In the genomic region with DNA sequence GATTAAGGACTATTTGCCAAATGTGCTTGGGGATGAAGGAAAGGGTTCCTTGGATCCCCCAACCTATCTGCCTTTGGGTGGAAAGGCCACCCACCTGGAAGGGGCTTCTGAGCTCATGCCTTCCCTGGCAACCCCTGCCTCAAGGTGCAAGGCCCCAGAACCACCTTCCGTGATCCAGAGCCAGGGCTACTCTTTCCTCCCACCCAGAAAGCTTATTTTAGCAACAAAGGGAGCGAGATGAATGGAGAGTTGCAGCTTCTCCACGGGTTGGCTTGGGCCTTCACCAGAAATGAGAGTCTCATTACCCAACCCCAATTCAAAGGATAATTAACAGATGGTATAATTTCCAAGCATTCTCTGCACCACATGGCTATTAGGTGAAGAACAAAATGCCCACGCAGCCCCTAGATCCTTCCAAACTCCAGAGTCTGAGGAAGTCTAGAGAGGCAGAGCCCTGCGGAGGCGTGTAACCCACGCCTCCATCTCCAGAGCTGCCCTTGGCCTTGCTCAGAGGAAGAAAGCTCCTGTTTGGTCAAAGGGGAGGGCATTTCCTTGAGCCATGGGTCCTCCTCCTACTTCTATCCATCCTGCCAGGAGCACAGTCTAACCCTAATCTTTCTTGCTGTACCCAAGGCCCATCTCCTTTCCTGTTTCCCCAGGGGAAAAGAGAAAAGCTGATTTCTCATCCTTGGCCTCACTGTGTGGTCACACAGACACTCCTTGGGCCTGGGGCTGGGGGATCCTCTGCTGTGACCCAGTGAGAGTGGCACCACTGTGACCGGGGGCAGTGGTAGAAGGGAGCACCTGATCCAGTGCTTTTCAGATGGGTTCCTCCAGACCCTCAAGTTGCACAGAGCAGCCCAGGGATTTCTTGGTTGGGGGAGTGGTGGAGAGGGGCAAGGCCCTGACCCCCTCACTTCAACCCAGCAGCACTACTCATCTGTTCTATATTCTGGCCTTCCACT, we compare ENCODE assay signal across 15 cellular contexts. TPM values are rescaled to one million over a fixed set of nuclear protein-coding genes. Genes with fewer than 3 reads are reported as not detected.
DNase-seq lines count a peak whose midpoint lies in the region; ATAC-seq and TF ChIP-seq lines count a peak whose summit lies in the region.
"Had no signal": no experiment of that assay in that cellular context is flagged by ENCODE, and none has a peak within 500 bp of the region (broad histone marks: within the 10 kb centered on the region; RNA-seq: fewer than 3 reads in every experiment).

No MANE protein-coding gene starts in this region.

- no peak overlapping the region for H2BK15ac ChIP-seq in IMR-90 (ENCODE audit: low read depth, low read length)

- peak; percentile 65 for DNase-seq in cardiac septum (ENCODE audit: low spot score)
- DNase-seq in left cardiac atrium: no peak
- no peak for DNase-seq in IMR-90
- DNase-seq in islet precursor cell: peak; percentile 29
- DNase-seq in activated T-cell treated with anti-CD3 and anti-CD28 coated beads, Interleukin-2, amount 50 U/mL, for 1 hour: no peak
- DNase-seq: GF-D8, KBM-7, NCI-H1417 treated with DMSO at 0.1 percent for 48 hours, NCI-H1930, NCI-H69, SHP77 treated with DMSO at 0.1 percent for 48 hours had no signal

- no peak overlapping the region for H4K91ac ChIP-seq in IMR-90 (ENCODE audit: insufficient read depth, low read depth, low read length)

- CTCF ChIA-PET in IMR-90 (lab: Yijun Ruan, JAX): no interaction called here

- no peaks in the 10 kb centered on the region for H3K9me3 ChIP-seq in IMR-90 (ENCODE audit: control insufficient read depth, insufficient read depth, low read length)

- no peak overlapping the region for H2AFZ ChIP-seq in IMR-90 (replicated peaks; ENCODE audit: low read length, poor library complexity)

- no peaks in the 10 kb centered on the region for H3K36me3 ChIP-seq in IMR-90 (ENCODE audit: control insufficient read depth, insufficient read depth, low read length)

- H3K4me1 ChIP-seq in IMR-90 (ENCODE audit: control insufficient read depth, insufficient read depth, low read length): peaks cover 8% of the 10 kb centered on the region

- no peak overlapping the region for H3K4me3 ChIP-seq in IMR-90 (ENCODE audit: insufficient read depth, low read depth, low read length)

- TF ChIP-seq POLR2A in IMR-90 (IDR thresholded peaks at IDR 0.05; ENCODE audit: low read depth, low read length): no peak

- H3K56ac ChIP-seq in IMR-90 (ENCODE audit: extremely low read depth, insufficient read depth, low read length): no peak overlapping the region

- H3K23ac ChIP-seq in IMR-90 (ENCODE audit: low read depth, low read length): no peak overlapping the region

- no peak overlapping the region for H3K14ac ChIP-seq in IMR-90 (replicated peaks; ENCODE audit: low read depth, low read length)

- no peaks in the 10 kb centered on the region for H3K27me3 ChIP-seq in IMR-90 (ENCODE audit: control insufficient read depth, insufficient read depth, low read length)

- in situ Hi-C loops in IMR-90 (cut with MboI; ENCODE audit: low sequenced_read_pairs): no loop called here

- no peak overlapping the region for H3K18ac ChIP-seq in IMR-90 (ENCODE audit: low read depth, low read length)

- no peaks in the 10 kb centered on the region for H4K20me1 ChIP-seq in IMR-90 (ENCODE audit: insufficient read depth, low read length)

- no peak overlapping the region for H2BK120ac ChIP-seq in IMR-90 (ENCODE audit: low read depth, low read length)

- TF ChIP-seq CTCF in IMR-90 (conservative IDR thresholded peaks at IDR 0.05; ENCODE audit: low read depth, low read length): no peak

- no peak overlapping the region for H2AK5ac ChIP-seq in IMR-90 (ENCODE audit: low read depth, low read length)

- no peaks in the 10 kb centered on the region for H3K79me1 ChIP-seq in IMR-90 (ENCODE audit: low read depth in 1 of 2, low read length in 2 of 2)

- no peaks in the 10 kb centered on the region; the same call in 1 of the 2 replicates for H3K9me1 ChIP-seq in IMR-90 (ENCODE audit: insufficient read depth, low read length)

- no peak overlapping the region for H2BK20ac ChIP-seq in IMR-90 (ENCODE audit: low read depth, low read length)

- no peak overlapping the region for H4K8ac ChIP-seq in IMR-90 (ENCODE audit: low read depth in 2 of 2, low read length in 2 of 2)

- no CpG with 5 or more reads among the region's 8 CpGs for WGBS in IMR-90 (ENCODE audit: extremely low coverage in 2 of 2, insufficient read length in 1 of 2), 2 experiments

- dilution Hi-C loops in IMR-90 (cut with HindIII; ENCODE audit: low sequenced_read_pairs, unreplicated experiment): no loop called here

- no TSS peak for BruUV-seq in IMR-90 (replicated peaks; lab: Mats Ljungman, UMichigan)

- peak overlapping the region; percentile 58 for H2AK9ac ChIP-seq in IMR-90 (replicated peaks; ENCODE audit: low read depth, low read length, poor library complexity)

- H2BK5ac ChIP-seq in IMR-90 (ENCODE audit: low read depth, low read length, poor library complexity, severe bottlenecking): no peak overlapping the region

- H3K9ac ChIP-seq in IMR-90 (ENCODE audit: low read depth, low read length): no peak overlapping the region

- POLR2A ChIA-PET in IMR-90 (lab: Charles Lee; ENCODE audit: unreplicated experiment): no interaction called here

- H3K4ac ChIP-seq in IMR-90 (ENCODE audit: low read depth, low read length): no peak overlapping the region

- no peak overlapping the region for H3K4me2 ChIP-seq in IMR-90 (ENCODE audit: low read depth, low read length)

- intact Hi-C loops in cardiac septum (cut with DNase I): no loop called here
- intact Hi-C loops in left cardiac atrium (cut with DNase I): no loop called here
- intact Hi-C loops in IMR-90 (cut with micrococcal nuclease): no loop called here

- no peak overlapping the region for H3K27ac ChIP-seq in IMR-90 (ENCODE audit: insufficient read depth, low read length)

- ATAC-seq in left cardiac atrium (no peak), IMR-90 (ENCODE audit: low read depth) (no peak), GM21825 (IDR thresholded peaks at IDR 0.05; ENCODE audit: unreplicated experiment) (no peak), GM19452 (IDR thresholded peaks at IDR 0.05; ENCODE audit: unreplicated experiment) (no peak)

- TF ChIP-seq RAD21 in IMR-90 (IDR thresholded peaks at IDR 0.05; ENCODE audit: low read length): no peak

- no peak overlapping the region for H4K5ac ChIP-seq in IMR-90 (ENCODE audit: low read depth, low read length)

TF ChIP-seq in IMR-90, 13 proteins besides CTCF, POLR2A, EP300 and RAD21:
- TF ChIP-seq FOS (IDR thresholded peaks at IDR 0.05; ENCODE audit: low read depth, low read length): no peak
- no peak for TF ChIP-seq MXI1 (IDR thresholded peaks at IDR 0.05; ENCODE audit: borderline replicate concordance, low read depth, low read length)
- TF ChIP-seq RFX5 (IDR thresholded peaks at IDR 0.05; ENCODE audit: low read depth, low read length): no peak
- no peak for TF ChIP-seq MAFK (IDR thresholded peaks at IDR 0.05; ENCODE audit: low read depth, low read length)
- TF ChIP-seq NFE2L2 (IDR thresholded peaks at IDR 0.05; ENCODE audit: low read depth, low read length): no peak

RNA-seq across cellular contexts. Expression of gene CELSR2, which starts 1.7 kb away (rescaled TPM):
- total RNA-seq in cardiac septum: 7.1 TPM
- 10 to 100 TPM; 15.6 to 21.1 TPM for total RNA-seq in left cardiac atrium
- 1.1 and 1.3 TPM in 2 replicates for total RNA-seq in IMR-90 (2012; rRNA removed)
- 5.0 and 5.3 TPM in 2 replicates for polyA plus RNA-seq in IMR-90 (2012; rRNA removed)
- polyA plus RNA-seq in IMR-90 (2012; cell fraction: cytosol; rRNA removed): 2.5 and 5.4 TPM in 2 replicates
- 10.8 and 19.0 TPM in 2 replicates for polyA plus RNA-seq in IMR-90 (2012; cell fraction: nucleus; rRNA removed; ENCODE audit: low replicate concordance)

RNA-seq across cellular contexts. Expression of gene SARS1, which starts 34.0 kb away (rescaled TPM):
- total RNA-seq in cardiac septum: 104 TPM
- 100 to 1,000 TPM; 109 to 141 TPM for total RNA-seq in left cardiac atrium
- 348 and 373 TPM in 2 replicates for total RNA-seq in IMR-90 (2012; rRNA removed)
- 214 and 231 TPM in 2 replicates for polyA plus RNA-seq in IMR-90 (2012; rRNA removed)
- 117 and 193 TPM in 2 replicates for polyA plus RNA-seq in IMR-90 (2012; cell fraction: cytosol; rRNA removed)
- 152 and 416 TPM in 2 replicates for polyA plus RNA-seq in IMR-90 (2012; cell fraction: nucleus; rRNA removed; ENCODE audit: low replicate concordance)

RNA-seq across cellular contexts. Expression of gene PSRC1, which starts 35.3 kb away (rescaled TPM):
- total RNA-seq in cardiac septum (0.59 TPM), left cardiac atrium (1 to 10 TPM; 2.3 to 2.5 TPM), IMR-90 (2012; rRNA removed) (34.6 and 36.4 TPM in 2 replicates)
- polyA plus RNA-seq in IMR-90 (2012; rRNA removed): 40.3 and 42.1 TPM in 2 replicates
- polyA plus RNA-seq in IMR-90 (2012; cell fraction: cytosol; rRNA removed): 20.2 and 35.7 TPM in 2 replicates
- polyA plus RNA-seq in IMR-90 (2012; cell fraction: nucleus; rRNA removed; ENCODE audit: low replicate concordance): 123 and 134 TPM in 2 replicates

RNA-seq across cellular contexts. Expression of gene MYBPHL, which starts 59.1 kb away (rescaled TPM):
- total RNA-seq in cardiac septum: 1.2 TPM
- total RNA-seq in left cardiac atrium: 100 to 1,000 TPM; 220 to 239 TPM
- not detected in 2 replicates for total RNA-seq in IMR-90 (2012; rRNA removed)
- polyA plus RNA-seq in IMR-90 (2012; rRNA removed): 0.07 TPM in 1 of 2 replicates, not detected in the other
- 0.02 TPM in 1 of 2 replicates, not detected in the other for polyA plus RNA-seq in IMR-90 (2012; cell fraction: cytosol; rRNA removed)
- polyA plus RNA-seq in IMR-90 (2012; cell fraction: nucleus; rRNA removed; ENCODE audit: low replicate concordance): 0.16 and 0.31 TPM in 2 replicates
- total RNA-seq: A673; CD4-positive, alpha-beta memory T cell had no signal
- polyA plus RNA-seq: CD4-positive, alpha-beta memory T cell had no signal

Comparison
In these comparisons a context has a peak if more than half of its experiments do, and no peak if none do; other contexts are left out.
1. DNase-seq: peak in cardiac septum (single experiment) and islet precursor cell (single experiment); none in left cardiac atrium (single experiment), IMR-90 (single experiment) and activated T-cell treated with anti-CD3 and anti-CD28 coated beads, Interleukin-2, amount 50 U/mL, for 1 hour (single experiment).
2. RNA of gene PSRC1, which starts 35.3 kb away (total RNA-seq): 34.6 to 36.4 TPM in IMR-90; 2.3 to 2.5 TPM in left cardiac atrium and 0.59 TPM in cardiac septum (single experiment); every median in the first group is over 10 times any median in the second.